ENCODE assay signal across 23 cellular contexts in genomic region chr5:59264641-59265245, GRCh38.
DNase-seq lines count a peak whose midpoint lies in the region; ATAC-seq, FAIRE-seq and TF ChIP-seq lines count a peak whose summit lies in the region.
"Had no signal": no experiment of that assay in that cellular context is flagged by ENCODE, and none has a peak within 500 bp of the region (broad histone marks: within the 10 kb centered on the region; RNA-seq: fewer than 3 reads in every experiment).

No MANE protein-coding gene starts in this region.

- H3K27ac Mint-ChIP-seq in MCF 10A (ENCODE audit: low read depth, unreplicated experiment) (no peak overlapping the region), mesothelial cell of epicardium (peak overlapping the region; percentile 86)
- H3K27ac Mint-ChIP-seq: activated CD4-positive, alpha-beta memory T cell treated with anti-CD3 and anti-CD28 coated beads, Interleukin-2, amount 10 ng/mL, durations not matched to agents 7 days and 5 days; activated naive CD8-positive, alpha-beta T cell; activated T-cell treated with anti-CD3 and anti-CD28 coated beads, Interleukin-2, amount 50 U/mL, for 72 hours; T-helper 1 cell treated with Interleukin-12 subunit alpha and Interleukin-12 subunit beta and Interleukin-4 antibody, amounts not matched to agents 30 μg/mL and 1 μg/mL, for 36 hours had no signal

- ATAC-seq in HG03135 (IDR thresholded peaks at IDR 0.05; ENCODE audit: unreplicated experiment): no peak
- ATAC-seq: activated T-cell treated with anti-CD3 and anti-CD28 coated beads, Interleukin-2, amount 50 U/mL, for 72 hours; HCT116 had no signal

- H3K36me3 Mint-ChIP-seq in MCF 10A (ENCODE audit: insufficient read depth, unreplicated experiment) (no peaks in the 10 kb centered on the region), mesothelial cell of epicardium (no peaks in the 10 kb centered on the region)
- H3K36me3 Mint-ChIP-seq: activated naive CD8-positive, alpha-beta T cell had no signal

- TF ChIP-seq EP300 in esophagus muscularis mucosa (IDR thresholded peaks at IDR 0.05): no peak

- H3K4me3 Mint-ChIP-seq in MCF 10A (ENCODE audit: unreplicated experiment) (no peak overlapping the region), mesothelial cell of epicardium (no peak overlapping the region)
- H3K4me3 Mint-ChIP-seq: activated CD4-positive, alpha-beta memory T cell treated with anti-CD3 and anti-CD28 coated beads, Interleukin-2, amount 10 ng/mL, durations not matched to agents 7 days and 5 days; activated naive CD8-positive, alpha-beta T cell; activated T-cell treated with anti-CD3 and anti-CD28 coated beads, Interleukin-2, amount 50 U/mL, for 72 hours; T-helper 1 cell treated with Interleukin-12 subunit alpha and Interleukin-12 subunit beta and Interleukin-4 antibody, amounts not matched to agents 30 μg/mL and 1 μg/mL, for 36 hours had no signal

- FAIRE-seq in kidney (lab: Jason Lieb, UNC): no peak
- FAIRE-seq: HTR-8/SVneo had no signal

- H3K36me3 ChIP-seq in mammary epithelial cell (ENCODE audit: insufficient read depth, low read length): no peaks in the 10 kb centered on the region
- H3K36me3 ChIP-seq in esophagus muscularis mucosa: no peaks in the 10 kb centered on the region
- no peaks in the 10 kb centered on the region for H3K36me3 ChIP-seq in kidney (ENCODE audit: control insufficient read depth in 1 of 2, insufficient read depth in 2 of 2, low read length in 2 of 2)
- H3K36me3 ChIP-seq: spleen, tibial artery had no signal

- H4K20me1 ChIP-seq in mammary epithelial cell (ENCODE audit: insufficient read depth, low read length): no peaks in the 10 kb centered on the region

- POLR2A ChIA-PET in MCF 10A (lab: Yijun Ruan, JAX): interaction anchor here (0.6 kb wide), 2 partner anchors 247 to 445 kb away, joined by 3 read pairs; no protein-coding TSS in a partner anchor

- DNase-seq in mammary epithelial cell (peak; percentile 36), MCF 10A (ENCODE audit: unreplicated experiment) (no peak), esophagus muscularis mucosa (ENCODE audit: extremely low spot score) (no peak), mesothelial cell of epicardium (ENCODE audit: low spot score in 2 of 2, unreplicated experiment in 2 of 2) (no peak), kidney (no peak), C1 segment of cervical spinal cord (lab: John Stamatoyannopoulos, UW) (no peak)
- no peak for DNase-seq in activated naive CD4-positive, alpha-beta T cell (lab: John Stamatoyannopoulos, UW)
- DNase-seq: activated CD4-positive, alpha-beta memory T cell treated with anti-CD3 and anti-CD28 coated beads, Interleukin-2, amount 10 ng/mL, durations not matched to agents 7 days and 5 days; activated T-cell treated with anti-CD3 and anti-CD28 coated beads, Interleukin-2, amount 50 U/mL, for 72 hours; DMS79; effector CD4-positive, alpha-beta T cell; kidney glomerular epithelial cell; NCI-H146; NCI-H345; spleen; tibial artery had no signal

- dilution Hi-C loops in mammary epithelial cell (cut with HindIII; ENCODE audit: low sequenced_read_pairs): no loop called here

- no peak for TF ChIP-seq POLR2A in esophagus muscularis mucosa (IDR thresholded peaks at IDR 0.05; ENCODE audit: low read depth)

- no TSS peak for BruUV-seq in mammary epithelial cell (replicated peaks; lab: Mats Ljungman, UMichigan)
- no TSS peak for BruUV-seq in MCF 10A (replicated peaks; lab: Mats Ljungman, UMichigan)

- CTCF ChIA-PET in mammary epithelial cell (lab: Charles Lee; ENCODE audit: low non-redundant PET) (no interaction called here), MCF 10A (lab: Yijun Ruan, JAX) (interaction anchor here (0.5 to 2.7 kb wide), 6 partner anchors 41 to 434 kb away, joined by 3 to 6 read pairs (median 3); no protein-coding TSS in a partner anchor)

- H3K9me3 Mint-ChIP-seq in MCF 10A (ENCODE audit: unreplicated experiment) (no peaks in the 10 kb centered on the region), mesothelial cell of epicardium (no peaks in the 10 kb centered on the region)
- H3K9me3 Mint-ChIP-seq: activated CD4-positive, alpha-beta memory T cell treated with anti-CD3 and anti-CD28 coated beads, Interleukin-2, amount 10 ng/mL, durations not matched to agents 7 days and 5 days; activated T-cell treated with anti-CD3 and anti-CD28 coated beads, Interleukin-2, amount 50 U/mL, for 72 hours; T-helper 1 cell treated with Interleukin-12 subunit alpha and Interleukin-12 subunit beta and Interleukin-4 antibody, amounts not matched to agents 30 μg/mL and 1 μg/mL, for 36 hours had no signal

- H3K9me3 ChIP-seq in mammary epithelial cell (replicated peaks; ENCODE audit: insufficient read depth, low read length) (no peaks in the 10 kb centered on the region), esophagus muscularis mucosa (no peaks in the 10 kb centered on the region), kidney (ENCODE audit: control insufficient read depth in 1 of 2, low read length in 2 of 2) (no peaks in the 10 kb centered on the region)
- H3K9me3 ChIP-seq: spleen, tibial artery had no signal

- H3K27ac ChIP-seq in mammary epithelial cell (ENCODE audit: insufficient read depth, low read depth, low read length) (no peak overlapping the region), esophagus muscularis mucosa (replicated peaks in 1 of 4) (peak overlapping the region; percentile 69 to 77 (median 72)), kidney (ENCODE audit: low read depth in 2 of 2, low read length in 2 of 2) (no peak overlapping the region)
- H3K27ac ChIP-seq: parathyroid adenoma, spleen, VCaP had no signal

- no peak overlapping the region for H3K4me3 ChIP-seq in mammary epithelial cell (replicated peaks in 1 of 3; ENCODE audit: insufficient read depth in 1 of 3, low read depth in 2 of 3, low read length in 3 of 3)
- peak overlapping the region in 3 of 4 donors; percentile 2 to 21 (median 12) for H3K4me3 ChIP-seq in esophagus muscularis mucosa
- H3K4me3 ChIP-seq in kidney (ENCODE audit: low read length in 2 of 2): no peak overlapping the region
- H3K4me3 ChIP-seq: spleen, tibial artery had no signal

- in situ Hi-C loops in mammary epithelial cell (cut with MboI; ENCODE audit: low sequenced_read_pairs in 2 of 2): no loop called here

- H3K27me3 ChIP-seq in mammary epithelial cell (ENCODE audit: insufficient read depth, low read length) (no peaks in the 10 kb centered on the region), esophagus muscularis mucosa (no peaks in the 10 kb centered on the region)
- H3K27me3 ChIP-seq: spleen, tibial artery had no signal

- no peaks in the 10 kb centered on the region for H3K79me2 ChIP-seq in mammary epithelial cell (ENCODE audit: insufficient read depth, low read length)
- H3K79me2 ChIP-seq: parathyroid adenoma had no signal

- no peak for TF ChIP-seq CTCF in mammary epithelial cell (conservative IDR thresholded peaks at IDR 0.05 in 1 of 2, IDR thresholded peaks at IDR 0.05 in 1 of 2; ENCODE audit: extremely low read depth in 1 of 2, insufficient read depth in 1 of 2, low read depth in 1 of 2, low read length in 2 of 2)
- TF ChIP-seq CTCF in MCF 10A (IDR thresholded peaks at IDR 0.05; ENCODE audit: unreplicated experiment): no peak
- TF ChIP-seq CTCF in esophagus muscularis mucosa (IDR thresholded peaks at IDR 0.05): no peak
- no peak for TF ChIP-seq CTCF in mesothelial cell of epicardium (IDR thresholded peaks at IDR 0.05; ENCODE audit: unreplicated experiment)
- TF ChIP-seq CTCF in kidney (IDR thresholded peaks at IDR 0.05; ENCODE audit: borderline replicate concordance, extremely low read depth, insufficient read depth): no peak

- H3K4me2 ChIP-seq in mammary epithelial cell (ENCODE audit: insufficient read depth, low read depth, low read length): no peak overlapping the region

- intact Hi-C loops in mammary epithelial cell (cut with micrococcal nuclease): no loop called here
- intact Hi-C loops in MCF 10A (cut with micrococcal nuclease): no loop called here
- intact Hi-C loops in esophagus muscularis mucosa (cut with DNase I): no loop called here
- intact Hi-C loops in kidney (cut with DNase I): no loop called here

- H3K4me1 ChIP-seq in mammary epithelial cell (ENCODE audit: insufficient read depth, low read length) (no peaks in the 10 kb centered on the region), esophagus muscularis mucosa (peaks cover 22 to 83% (median 79%) of the 10 kb centered on the region in 4 donors), kidney (ENCODE audit: control insufficient read depth in 1 of 2, insufficient read depth in 1 of 2, low read depth in 1 of 2, low read length in 2 of 2) (peaks cover 8 to 10% of the 10 kb centered on the region in 2 donors)

- peak overlapping the region; percentile 19 for H2AFZ ChIP-seq in mammary epithelial cell (ENCODE audit: low read depth, low read length)
- H2AFZ ChIP-seq: parathyroid adenoma had no signal

- 44% methylated on average over 4 of the region's 4 CpGs for WGBS in mammary epithelial cell (ENCODE audit: low coverage, missing lambda C conversion rate)
- 51% methylated on average over 4 of the region's 4 CpGs for WGBS in esophagus muscularis mucosa

- H3K27me3 Mint-ChIP-seq in MCF 10A (ENCODE audit: insufficient read depth, unreplicated experiment) (no peaks in the 10 kb centered on the region), mesothelial cell of epicardium (ENCODE audit: low read depth) (no peaks in the 10 kb centered on the region)
- H3K27me3 Mint-ChIP-seq: activated naive CD8-positive, alpha-beta T cell had no signal

- no peak overlapping the region for H3K9ac ChIP-seq in mammary epithelial cell (ENCODE audit: insufficient read depth, low read length)
- H3K9ac ChIP-seq in kidney (ENCODE audit: low read length in 2 of 2): no peak overlapping the region
- H3K9ac ChIP-seq: parathyroid adenoma had no signal

- H3K4me1 Mint-ChIP-seq in MCF 10A (ENCODE audit: insufficient read depth, unreplicated experiment): no peaks in the 10 kb centered on the region
- peaks cover 30% of the 10 kb centered on the region for H3K4me1 Mint-ChIP-seq in mesothelial cell of epicardium
- H3K4me1 Mint-ChIP-seq: activated CD4-positive, alpha-beta memory T cell treated with anti-CD3 and anti-CD28 coated beads, Interleukin-2, amount 10 ng/mL, durations not matched to agents 7 days and 5 days had no signal

Comparison
In these comparisons a context has a peak if more than half of its experiments do, and no peak if none do; other contexts are left out.
1. H3K27ac ChIP-seq: peak in esophagus muscularis mucosa (4 of 4); none in mammary epithelial cell (single experiment) and kidney (0 of 2).
2. H3K4me3 ChIP-seq: peak in esophagus muscularis mucosa (3 of 4); none in mammary epithelial cell (0 of 3) and kidney (0 of 2).